ENCODE assay signal across 14 cellular contexts in genomic region chr6:143258945-143259344, GRCh38.
"Had no signal": no experiment of that assay in that cellular context is flagged by ENCODE, and none has a peak within 500 bp of the region (broad histone marks: within the 10 kb centered on the region; RNA-seq: fewer than 3 reads in every experiment).

No MANE protein-coding gene starts in this region.

- H3K27ac ChIP-seq: ascending aorta, dorsolateral prefrontal cortex, spleen had no signal

- H3K9me3 ChIP-seq: ascending aorta had no signal

- ATAC-seq: activated T-cell treated with anti-CD3 and anti-CD28 coated beads, Interleukin-2, amount 50 U/mL, for 4 hours; esophagus mucosa; sciatic nerve had no signal

- DNase-seq: activated CD4-positive, alpha-beta T cell treated with anti-CD3 and anti-CD28 coated beads for 1 hour; activated CD4-positive, alpha-beta T cell treated with anti-CD3 and anti-CD28 coated beads, Interleukin-2, amount 50 U/mL, for 48 hours; activated effector memory CD4-positive, alpha-beta T cell treated with anti-CD3 and anti-CD28 coated beads, Interleukin-2, amount 50 U/mL, for 16 hours; activated naive CD8-positive, alpha-beta T cell treated with anti-CD3 and anti-CD28 coated beads for 36 hours; activated T-cell treated with anti-CD3 and anti-CD28 coated beads, Interleukin-2, amount 50 U/mL, for 4 hours; dorsolateral prefrontal cortex; glutamatergic neuron; spleen; stimulated activated CD4-positive, alpha-beta T cell treated with anti-CD3 and anti-CD28 coated beads, Interleukin-1b, Interleukin-23, amount 100 ng/mL, for 48 hours; stimulated activated naive CD4-positive, alpha-beta T cell; substantia nigra had no signal

- H3K4me3 ChIP-seq: ascending aorta, dorsolateral prefrontal cortex, spleen had no signal

- H3K36me3 ChIP-seq: ascending aorta, spleen had no signal

- H3K4me1 ChIP-seq: ascending aorta, spleen had no signal
